25 cellular contexts compared by ENCODE assay signal in genomic region chr1:2360588-2361364, GRCh38. TPM values are rescaled to one million over a fixed set of nuclear protein-coding genes. Genes with fewer than 3 reads are reported as not detected.
DNase-seq lines count a peak whose midpoint lies in the region; ATAC-seq, FAIRE-seq and TF ChIP-seq lines count a peak whose summit lies in the region.
"Had no signal": no experiment of that assay in that cellular context is flagged by ENCODE, and none has a peak within 500 bp of the region (broad histone marks: within the 10 kb centered on the region; RNA-seq: fewer than 3 reads in every experiment).

No MANE protein-coding gene starts in this region.

- H3K9me3 Mint-ChIP-seq in chondrocyte (ENCODE audit: low read depth) (peaks cover 17% of the 10 kb centered on the region), mesothelial cell of epicardium (peaks cover 16% of the 10 kb centered on the region), GM23338 (peaks cover 11% of the 10 kb centered on the region; the same call in 2 of the 3 replicates)
- H3K9me3 Mint-ChIP-seq: type B pancreatic cell had no signal

- TF ChIP-seq CTCF in chondrocyte (IDR thresholded peaks at IDR 0.05) (no peak), mesothelial cell of epicardium (IDR thresholded peaks at IDR 0.05; ENCODE audit: unreplicated experiment) (no peak), D721Med (IDR thresholded peaks at IDR 0.05; ENCODE audit: insufficient read depth, missing control alignments) (no peak), GM23338 (conservative IDR thresholded peaks at IDR 0.05; ENCODE audit: low read depth in 2 of 2) (no peak)

- no peak for ATAC-seq in Right ventricle myocardium superior (ENCODE audit: poor library complexity)
- ATAC-seq in Right ventricle myocardium inferior, result no peak
- ATAC-seq in GM23338, result no peak
- ATAC-seq: activated T-helper 17 cell treated with anti-CD3 and anti-CD28 coated beads, Interleukin-2, amount 50 U/mL, for 72 hours had no signal

- peaks cover 14% of the 10 kb centered on the region for H3K4me1 Mint-ChIP-seq in chondrocyte (ENCODE audit: low read depth)
- H3K4me1 Mint-ChIP-seq in mesothelial cell of epicardium, result peaks cover 17% of the 10 kb centered on the region
- no peaks in the 10 kb centered on the region for H3K4me1 Mint-ChIP-seq in GM23338
- H3K4me1 Mint-ChIP-seq: activated T-helper 17 cell treated with anti-CD3 and anti-CD28 coated beads, Interleukin-2, amount 50 U/mL, for 72 hours; B cell had no signal

- H3K9me2 ChIP-seq in GM23338 (ENCODE audit: insufficient read depth), result no peaks in the 10 kb centered on the region

- DNase-seq in Right ventricle myocardium superior, result peak; percentile 5
- DNase-seq in Right ventricle myocardium inferior (ENCODE audit: missing footprints), result no peak
- DNase-seq in chondrocyte (ENCODE audit: low spot score), result peak; percentile 41
- peak in 1 of 2 experiments; percentile 10 for DNase-seq in mesothelial cell of epicardium (ENCODE audit: low spot score in 2 of 2, unreplicated experiment in 2 of 2)
- DNase-seq in urothelium cell line (ENCODE audit: low spot score), result peak; percentile 27
- DNase-seq in small intestine, result no peak
- no peak for DNase-seq in D721Med (ENCODE audit: insufficient read length, low spot score)
- DNase-seq in GM23338 (ENCODE audit: low spot score), result no peak
- DNase-seq: 8988T; activated CD4-positive, alpha-beta T cell treated with anti-CD3 and anti-CD28 coated beads for 4 hours; hypothalamus; NCI-H1417 treated with DMSO at 0.1 percent for 48 hours; NCI-H526; stimulated activated CD4-positive, alpha-beta T cell treated with anti-CD3 and anti-CD28 coated beads, Interleukin-4, amount 100 ng/mL, for 24 hours; stomach had no signal

- intact Hi-C loops in Right ventricle myocardium superior (cut with DNase I) (no loop called here), Right ventricle myocardium inferior (cut with DNase I) (no loop called here)

- no peak overlapping the region for H3K4me3 ChIP-seq in small intestine (ENCODE audit: low read depth in 1 of 2, low read length in 2 of 2)
- H3K4me3 ChIP-seq in GM23338, result no peak overlapping the region
- H3K4me3 ChIP-seq: cardiac muscle cell, dorsolateral prefrontal cortex, pancreas, skin epidermis, stomach had no signal

- 78 to 88% (median 82%) methylated on average over 11 of the region's 11 CpGs for WGBS in small intestine, 3 donors

- H3K27me3 ChIP-seq in small intestine (ENCODE audit: control insufficient read depth in 2 of 2, insufficient read depth in 2 of 2, low read length in 2 of 2) (no peaks in the 10 kb centered on the region), GM23338 (ENCODE audit: insufficient read depth) (no peaks in the 10 kb centered on the region)
- H3K27me3 ChIP-seq: cardiac muscle cell, dorsolateral prefrontal cortex, pancreas, stomach had no signal

- FAIRE-seq in urothelium cell line (lab: Jason Lieb, UNC), result no peak
- FAIRE-seq in small intestine (lab: Jason Lieb, UNC), result no peak
- FAIRE-seq in D721Med (lab: Jason Lieb, UNC), result no peak
- FAIRE-seq: frontal cortex, keratinocyte, pancreas had no signal

- no peaks in the 10 kb centered on the region for H3K9me3 ChIP-seq in small intestine (ENCODE audit: control insufficient read depth, low read depth)
- H3K9me3 ChIP-seq: pancreas had no signal

- H2AFZ ChIP-seq in GM23338, result no peak overlapping the region

- no peak overlapping the region for H3K27ac ChIP-seq in small intestine (ENCODE audit: low read depth in 1 of 2, low read length in 1 of 2)
- no peak overlapping the region for H3K27ac ChIP-seq in GM23338 (ENCODE audit: low read depth)
- H3K27ac ChIP-seq: cardiac muscle cell, dorsolateral prefrontal cortex, pancreas, skin epidermis, stomach had no signal

- H3K36me3 Mint-ChIP-seq in chondrocyte (ENCODE audit: low read depth), result peaks cover 8% of the 10 kb centered on the region
- H3K36me3 Mint-ChIP-seq in mesothelial cell of epicardium, result peaks cover 15% of the 10 kb centered on the region
- peaks cover 4% of the 10 kb centered on the region; the same call in 2 of the 3 replicates for H3K36me3 Mint-ChIP-seq in GM23338 (ENCODE audit: low read depth)

- no peaks in the 10 kb centered on the region for H4K20me1 ChIP-seq in GM23338 (replicated peaks; ENCODE audit: insufficient read depth)

- H3K4me3 Mint-ChIP-seq in chondrocyte (ENCODE audit: unreplicated experiment), result no peak overlapping the region
- no peak overlapping the region for H3K4me3 Mint-ChIP-seq in mesothelial cell of epicardium
- no peak overlapping the region for H3K4me3 Mint-ChIP-seq in GM23338
- H3K4me3 Mint-ChIP-seq: activated T-helper 17 cell treated with anti-CD3 and anti-CD28 coated beads, Interleukin-2, amount 50 U/mL, for 72 hours; B cell; memory B cell; type B pancreatic cell had no signal

- H3K4me2 ChIP-seq in GM23338, result no peak overlapping the region

- no peaks in the 10 kb centered on the region for H3K79me2 ChIP-seq in GM23338 (replicated peaks; ENCODE audit: insufficient read depth)

- no peak overlapping the region for H3K27ac Mint-ChIP-seq in chondrocyte (ENCODE audit: unreplicated experiment)
- H3K27ac Mint-ChIP-seq in mesothelial cell of epicardium, result peak overlapping the region; percentile 75
- no peak overlapping the region for H3K27ac Mint-ChIP-seq in GM23338
- H3K27ac Mint-ChIP-seq: activated T-helper 17 cell treated with anti-CD3 and anti-CD28 coated beads, Interleukin-2, amount 50 U/mL, for 72 hours; B cell; memory B cell; type B pancreatic cell had no signal

- no peaks in the 10 kb centered on the region for H3K27me3 Mint-ChIP-seq in chondrocyte (ENCODE audit: low read depth)
- no peaks in the 10 kb centered on the region for H3K27me3 Mint-ChIP-seq in mesothelial cell of epicardium (ENCODE audit: low read depth)
- H3K27me3 Mint-ChIP-seq in GM23338 (ENCODE audit: insufficient read depth, low read depth, poor library complexity), result peaks cover 7% of the 10 kb centered on the region
- H3K27me3 Mint-ChIP-seq: activated T-helper 17 cell treated with anti-CD3 and anti-CD28 coated beads, Interleukin-2, amount 50 U/mL, for 72 hours; B cell; memory B cell; type B pancreatic cell had no signal

- no peaks in the 10 kb centered on the region for H3F3A ChIP-seq in GM23338 (replicated peaks; ENCODE audit: low read depth)

- H3K4me1 ChIP-seq in small intestine (ENCODE audit: control insufficient read depth in 2 of 2, insufficient read depth in 1 of 2, low read depth in 1 of 2, low read length in 1 of 2) (no peaks in the 10 kb centered on the region), GM23338 (ENCODE audit: insufficient read depth) (no peaks in the 10 kb centered on the region)
- H3K4me1 ChIP-seq: pancreas had no signal

- H3K36me3 ChIP-seq in small intestine (ENCODE audit: control insufficient read depth in 2 of 2, insufficient read depth in 2 of 2, low read length in 2 of 2), result no peaks in the 10 kb centered on the region
- H3K36me3 ChIP-seq in GM23338 (ENCODE audit: insufficient read depth), result no peaks in the 10 kb centered on the region
- H3K36me3 ChIP-seq: cardiac muscle cell, pancreas had no signal

TF ChIP-seq in GM23338, 12 proteins besides CTCF, POLR2A, EP300 and RAD21 (continues in another document):
- no peak for TF ChIP-seq CREB1 (CRISPR knock-in tag; IDR thresholded peaks at IDR 0.05; ENCODE audit: low read depth)
- no peak for TF ChIP-seq EZH2phosphoT487 (IDR thresholded peaks at IDR 0.05; ENCODE audit: unreplicated experiment)
- no peak for TF ChIP-seq STAT1 (IDR thresholded peaks at IDR 0.05; ENCODE audit: unreplicated experiment)
- no peak for TF ChIP-seq NANOG (IDR thresholded peaks at IDR 0.05; ENCODE audit: borderline replicate concordance)

RNA-seq across cellular contexts. Expression of gene MORN1, which starts 30.6 kb away (rescaled TPM):
- total RNA-seq in Right ventricle myocardium superior (5.0 TPM), Right ventricle myocardium inferior (4.9 TPM), chondrocyte (6.7 to 10.0 TPM (median 8.1 TPM) in 3 replicates), mesothelial cell of epicardium (21.6 to 25.0 TPM (median 24.3 TPM) in 3 replicates)
- polyA plus RNA-seq in small intestine (1 to 10 TPM; 1.1 to 4.3 (median 1.3) TPM), GM23338 (2016; fragmentation: Nextera tagmentation; extraction: Ambion mirVana) (4.7 and 4.8 TPM in 2 replicates)
- total RNA-seq in GM23338 (2014; rRNA removed; shearing (Covaris generic)), result 6.6 and 11.1 TPM in 2 replicates

RNA-seq across cellular contexts. Expression of gene RER1, which starts 30.9 kb away (rescaled TPM):
- total RNA-seq in Right ventricle myocardium superior (81.8 TPM), Right ventricle myocardium inferior (85.8 TPM), chondrocyte (158 to 177 TPM (median 175 TPM) in 3 replicates), mesothelial cell of epicardium (94.5 to 103 TPM (median 95.1 TPM) in 3 replicates)
- polyA plus RNA-seq in small intestine (100 to 1,000 TPM in 1 of 3 donors, 10 to 100 TPM in 2; 70.0 to 106 (median 71.1) TPM), GM23338 (2016; fragmentation: Nextera tagmentation; extraction: Ambion mirVana) (91.9 and 99.5 TPM in 2 replicates)
- 50.9 and 58.4 TPM in 2 replicates for total RNA-seq in GM23338 (2014; rRNA removed; shearing (Covaris generic))

RNA-seq across cellular contexts. Expression of gene PEX10, which starts 51.6 kb away (rescaled TPM):
- 15.2 TPM for total RNA-seq in Right ventricle myocardium superior
- total RNA-seq in Right ventricle myocardium inferior, result 14.5 TPM
- 20.6 to 33.0 TPM (median 23.4 TPM) in 3 replicates for total RNA-seq in chondrocyte
- total RNA-seq in mesothelial cell of epicardium, result 25.8 to 26.6 TPM (median 25.9 TPM) in 3 replicates
- 10 to 100 TPM; 11.9 to 21.3 (median 12.4) TPM for polyA plus RNA-seq in small intestine
- 43.3 and 53.9 TPM in 2 replicates for total RNA-seq in GM23338 (2014; rRNA removed; shearing (Covaris generic))
- 15.0 and 15.9 TPM in 2 replicates for polyA plus RNA-seq in GM23338 (2016; fragmentation: Nextera tagmentation; extraction: Ambion mirVana)

Comparison
In these comparisons a context has a peak if more than half of its experiments do, and no peak if none do; other contexts are left out.
1. DNase-seq: peak in Right ventricle myocardium superior (single experiment), chondrocyte (single experiment) and urothelium cell line (single experiment); none in Right ventricle myocardium inferior (single experiment), small intestine (single experiment), D721Med (single experiment) and GM23338 (single experiment).